In genomic region chr19:57817976-57818375, GRCh38 we compare ENCODE assay signal across 20 cellular contexts. TPM values are rescaled to one million over a fixed set of nuclear protein-coding genes. Genes with fewer than 3 reads are reported as not detected.
A peak's percentile ranks its signal among the peaks of the same experiment; 100 is the strongest.
DNase-seq lines count a peak whose midpoint lies in the region; TF ChIP-seq lines count a peak whose summit lies in the region.
"Had no signal": no experiment of that assay in that cellular context is flagged by ENCODE, and none has a peak within 500 bp of the region (broad histone marks: within the 10 kb centered on the region; RNA-seq: fewer than 3 reads in every experiment).

No MANE protein-coding gene starts in this region.

- CTCF ChIA-PET in CD8-positive, alpha-beta memory T cell (lab: Charles Lee), result interaction anchor here (1.2 kb wide), 1 partner anchor 410 kb away, joined by 3 read pairs; no protein-coding TSS in a partner anchor

- no peaks in the 10 kb centered on the region for H3K9me3 Mint-ChIP-seq in CD8-positive, alpha-beta memory T cell
- H3K9me3 Mint-ChIP-seq in activated T-helper 2 cell treated with anti-CD3 and anti-CD28 coated beads, Interferon-gamma antibody, Interleukin-2, Interleukin-4, amounts not matched to agents 10 μg/mL and 5 μg/mL and 100 μg/mL, durations not matched to agents 14 hours and 24 hours and 36 hours, result no peaks in the 10 kb centered on the region
- H3K9me3 Mint-ChIP-seq in nephron, result peaks cover 2% of the 10 kb centered on the region
- H3K9me3 Mint-ChIP-seq: CD8-positive, alpha-beta T cell; mesothelial cell of epicardium had no signal

- H3K4me1 Mint-ChIP-seq in CD8-positive, alpha-beta memory T cell, result peaks cover 56 to 66% (median 65%) of the 10 kb centered on the region in 3 donors
- H3K4me1 Mint-ChIP-seq in activated T-helper 2 cell treated with anti-CD3 and anti-CD28 coated beads, Interferon-gamma antibody, Interleukin-2, Interleukin-4, amounts not matched to agents 10 μg/mL and 5 μg/mL and 100 μg/mL, durations not matched to agents 14 hours and 24 hours and 36 hours (ENCODE audit: low read depth), result peaks cover 43% of the 10 kb centered on the region
- peaks cover 61% of the 10 kb centered on the region for H3K4me1 Mint-ChIP-seq in nephron

- no peaks in the 10 kb centered on the region for H3K27me3 ChIP-seq in BLaER1 treated with 17β-estradiol and CSF1 and Interleukin-3, amounts not matched to agents 10 nM and 100 nM
- H3K27me3 ChIP-seq in CD8-positive, alpha-beta memory T cell (ENCODE audit: insufficient read depth, low read length, poor library complexity, severe bottlenecking), result no peaks in the 10 kb centered on the region
- H3K27me3 ChIP-seq: sigmoid colon had no signal

- TF ChIP-seq CTCF in nephron (IDR thresholded peaks at IDR 0.05; ENCODE audit: unreplicated experiment in 3 of 3), result no peak

- peak overlapping the region in 5 of 7 donors; percentile 27 to 93 (median 64) for H3K4me3 Mint-ChIP-seq in CD8-positive, alpha-beta memory T cell
- no peak overlapping the region for H3K4me3 Mint-ChIP-seq in activated T-helper 2 cell treated with anti-CD3 and anti-CD28 coated beads, Interferon-gamma antibody, Interleukin-2, Interleukin-4, amounts not matched to agents 10 μg/mL and 5 μg/mL and 100 μg/mL, durations not matched to agents 14 hours and 24 hours and 36 hours (ENCODE audit: low read depth)
- H3K4me3 Mint-ChIP-seq in nephron, result peak overlapping the region; percentile 94 to 99 (median 98)

- POLR2A ChIA-PET in CD8-positive, alpha-beta memory T cell (lab: Charles Lee), result no interaction called here

- peak overlapping the region in 1 of 8 donors; percentile 85 for H3K27ac Mint-ChIP-seq in CD8-positive, alpha-beta memory T cell
- H3K27ac Mint-ChIP-seq in activated T-helper 2 cell treated with anti-CD3 and anti-CD28 coated beads, Interferon-gamma antibody, Interleukin-2, Interleukin-4, amounts not matched to agents 10 μg/mL and 5 μg/mL and 100 μg/mL, durations not matched to agents 14 hours and 24 hours and 36 hours, result peak overlapping the region; percentile 52
- H3K27ac Mint-ChIP-seq in nephron, result peak overlapping the region; percentile 91 to 96 (median 93)
- H3K27ac Mint-ChIP-seq: CD8-positive, alpha-beta T cell had no signal

- H3K9ac ChIP-seq in BLaER1 treated with 17β-estradiol and CSF1 and Interleukin-3, amounts not matched to agents 10 nM and 100 nM, result 0 out of 22 replicates have a peak overlapping the region, but pooled peaks of 1 of the 11 experiments have one; percentile 29

- DNase-seq in CD8-positive, alpha-beta memory T cell, result no peak
- no peak for DNase-seq in activated T-helper 2 cell treated with anti-CD3 and anti-CD28 coated beads, Interferon-gamma antibody, Interleukin-2, Interleukin-4, amounts not matched to agents 10 μg/mL and 5 μg/mL and 100 μg/mL, durations not matched to agents 14 hours and 24 hours and 36 hours (ENCODE audit: low spot score)
- DNase-seq in mesenteric fat pad (ENCODE audit: low spot score) (no peak), NCI-H2081 treated with DMSO at 0.1 percent for 48 hours (lab: John Stamatoyannopoulos, UW) (no peak), foreskin melanocyte (no peak)
- DNase-seq: CD8-positive, alpha-beta T cell; DMS79; HCEC 1CT; head of caudate nucleus; left colon; MM.1S; NCI-H1436 treated with DMSO at 0.1 percent for 48 hours; NCI-H2171; NCI-H524; NK-92 treated with Interleukin-12 subunit alpha and Interleukin-12 subunit beta, amount 100 ng/mL, for 24 hours; sigmoid colon had no signal

- no peak overlapping the region for H3K27ac ChIP-seq in BLaER1 treated with 17β-estradiol and CSF1 and Interleukin-3, amounts not matched to agents 10 nM and 100 nM
- H3K27ac ChIP-seq in CD8-positive, alpha-beta memory T cell (ENCODE audit: low read depth, low read length), result no peak overlapping the region
- H3K27ac ChIP-seq: sigmoid colon, SK-N-MC had no signal

- no peak overlapping the region for H3K4me3 ChIP-seq in BLaER1 treated with 17β-estradiol and CSF1 and Interleukin-3, amounts not matched to agents 10 nM and 100 nM
- H3K4me3 ChIP-seq in CD8-positive, alpha-beta memory T cell (ENCODE audit: low read length), result no peak overlapping the region
- H3K4me3 ChIP-seq: sigmoid colon had no signal

- intact Hi-C loops in activated T-helper 2 cell treated with anti-CD3 and anti-CD28 coated beads, Interferon-gamma antibody, Interleukin-2, Interleukin-4, amounts not matched to agents 10 μg/mL and 5 μg/mL and 100 μg/mL, durations not matched to agents 14 hours and 24 hours and 36 hours (cut with micrococcal nuclease), result loop anchor here (10.0 kb wide), 1 partner anchor 243 kb away; the partner anchor contains the start of gene ZNF416

- peak overlapping the region in 8 of 11 experiments; percentile 84 to 95 (median 92); a peak in 8 of 22 replicates for H3K4me2 ChIP-seq in BLaER1 treated with 17β-estradiol and CSF1 and Interleukin-3, amounts not matched to agents 10 nM and 100 nM

- H4K20me1 ChIP-seq in BLaER1 treated with 17β-estradiol and CSF1 and Interleukin-3, amounts not matched to agents 10 nM and 100 nM, result peaks cover 0 to 32% (median 21%) of the 10 kb centered on the region in 11 experiments; a peak in 14 of 22 replicates

- H3K4me1 ChIP-seq in BLaER1 treated with 17β-estradiol and CSF1 and Interleukin-3, amounts not matched to agents 10 nM and 100 nM, result peaks cover 34 to 48% (median 42%) of the 10 kb centered on the region in 10 experiments
- H3K4me1 ChIP-seq in CD8-positive, alpha-beta memory T cell (ENCODE audit: insufficient read depth, low read length), result peaks cover 28% of the 10 kb centered on the region

- H3K36me3 Mint-ChIP-seq in CD8-positive, alpha-beta memory T cell, result peaks cover 0 to 34% (median 0%) of the 10 kb centered on the region in 3 donors
- H3K36me3 Mint-ChIP-seq in activated T-helper 2 cell treated with anti-CD3 and anti-CD28 coated beads, Interferon-gamma antibody, Interleukin-2, Interleukin-4, amounts not matched to agents 10 μg/mL and 5 μg/mL and 100 μg/mL, durations not matched to agents 14 hours and 24 hours and 36 hours (ENCODE audit: low read depth), result peaks cover 47% of the 10 kb centered on the region
- H3K36me3 Mint-ChIP-seq in nephron (ENCODE audit: low read depth), result peaks cover 27% of the 10 kb centered on the region

- peaks cover 0 to 25% (median 16%) of the 10 kb centered on the region in 11 experiments; a peak in 17 of 22 replicates for H3K36me3 ChIP-seq in BLaER1 treated with 17β-estradiol and CSF1 and Interleukin-3, amounts not matched to agents 10 nM and 100 nM
- no peaks in the 10 kb centered on the region for H3K36me3 ChIP-seq in CD8-positive, alpha-beta memory T cell (ENCODE audit: insufficient read depth, low read length)

- no peaks in the 10 kb centered on the region for H3K9me3 ChIP-seq in BLaER1 treated with 17β-estradiol and CSF1 and Interleukin-3, amounts not matched to agents 10 nM and 100 nM (replicated peaks in 1 of 11)
- no peaks in the 10 kb centered on the region for H3K9me3 ChIP-seq in CD8-positive, alpha-beta memory T cell (ENCODE audit: low read length)
- H3K9me3 ChIP-seq: sigmoid colon had no signal

- peaks cover 0 to 1% of the 10 kb centered on the region in 2 donors for H3K27me3 Mint-ChIP-seq in CD8-positive, alpha-beta memory T cell
- no peaks in the 10 kb centered on the region for H3K27me3 Mint-ChIP-seq in activated T-helper 2 cell treated with anti-CD3 and anti-CD28 coated beads, Interferon-gamma antibody, Interleukin-2, Interleukin-4, amounts not matched to agents 10 μg/mL and 5 μg/mL and 100 μg/mL, durations not matched to agents 14 hours and 24 hours and 36 hours (ENCODE audit: low read depth)
- H3K27me3 Mint-ChIP-seq in nephron (ENCODE audit: low read depth), result no peaks in the 10 kb centered on the region

RNA-seq across cellular contexts. Expression of gene ZNF552, which starts 3.3 kb away (rescaled TPM):
- total RNA-seq in CD8-positive, alpha-beta memory T cell, result 10 to 100 TPM in 1 of 2 experiments, 1 to 10 TPM in 1; 7.2 to 10.6 TPM
- 11.3 TPM for polyA plus RNA-seq in CD8-positive, alpha-beta memory T cell
- total RNA-seq in activated T-helper 2 cell treated with anti-CD3 and anti-CD28 coated beads, Interferon-gamma antibody, Interleukin-2, Interleukin-4, amounts not matched to agents 10 μg/mL and 5 μg/mL and 100 μg/mL, durations not matched to agents 14 hours and 24 hours and 36 hours, result 7.2 and 8.5 TPM in 2 replicates
- 4.0 TPM for total RNA-seq in mesenteric fat pad

RNA-seq across cellular contexts. Expression of gene ZNF587B, which starts 12.1 kb away (rescaled TPM):
- 10 to 100 TPM; 24.8 to 25.4 TPM for total RNA-seq in CD8-positive, alpha-beta memory T cell
- polyA plus RNA-seq in CD8-positive, alpha-beta memory T cell, result 1.4 TPM
- 20.8 and 21.3 TPM in 2 replicates for total RNA-seq in activated T-helper 2 cell treated with anti-CD3 and anti-CD28 coated beads, Interferon-gamma antibody, Interleukin-2, Interleukin-4, amounts not matched to agents 10 μg/mL and 5 μg/mL and 100 μg/mL, durations not matched to agents 14 hours and 24 hours and 36 hours
- 16.6 TPM for total RNA-seq in mesenteric fat pad

RNA-seq across cellular contexts. Expression of gene ZNF587, which starts 31.7 kb away (rescaled TPM):
- 10 to 100 TPM; 24.2 to 27.2 TPM for total RNA-seq in CD8-positive, alpha-beta memory T cell
- 4.8 TPM for polyA plus RNA-seq in CD8-positive, alpha-beta memory T cell
- total RNA-seq in activated T-helper 2 cell treated with anti-CD3 and anti-CD28 coated beads, Interferon-gamma antibody, Interleukin-2, Interleukin-4, amounts not matched to agents 10 μg/mL and 5 μg/mL and 100 μg/mL, durations not matched to agents 14 hours and 24 hours and 36 hours, result 29.7 and 32.1 TPM in 2 replicates
- total RNA-seq in mesenteric fat pad, result 25.7 TPM

RNA-seq across cellular contexts. Expression of gene ZNF586, which starts 48.5 kb away (rescaled TPM):
- 10 to 100 TPM; 15.6 to 17.1 TPM for total RNA-seq in CD8-positive, alpha-beta memory T cell
- 18.6 TPM for polyA plus RNA-seq in CD8-positive, alpha-beta memory T cell
- total RNA-seq in activated T-helper 2 cell treated with anti-CD3 and anti-CD28 coated beads, Interferon-gamma antibody, Interleukin-2, Interleukin-4, amounts not matched to agents 10 μg/mL and 5 μg/mL and 100 μg/mL, durations not matched to agents 14 hours and 24 hours and 36 hours, result 11.4 and 13.4 TPM in 2 replicates
- total RNA-seq in mesenteric fat pad, result 13.0 TPM
